7 cellular contexts compared by ENCODE assay signal in the genomic region with DNA sequence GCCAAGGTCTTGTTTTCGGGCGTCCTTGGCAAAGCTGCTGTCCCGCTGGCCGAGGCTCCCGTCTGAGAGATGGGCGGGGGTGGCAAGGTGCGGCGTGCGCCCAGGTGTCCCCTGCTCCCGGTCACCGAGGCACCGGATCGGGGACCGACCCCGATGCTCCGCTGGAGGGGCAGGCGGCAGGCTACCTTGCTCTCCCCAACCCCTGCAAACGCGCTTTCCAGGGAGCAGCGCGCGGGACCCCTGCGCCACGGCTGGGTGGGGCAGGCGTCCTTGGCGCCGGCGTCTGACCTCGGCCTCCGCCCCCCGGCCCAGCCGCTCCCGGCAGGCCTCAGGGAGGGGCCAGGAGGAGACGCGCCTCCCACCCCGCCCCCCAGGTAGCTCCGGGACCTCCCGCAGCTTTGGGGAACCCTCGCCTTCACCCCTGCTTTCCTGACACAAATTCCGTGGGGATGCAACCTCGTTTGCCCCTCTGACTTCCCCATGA. TPM values are rescaled to one million over a fixed set of nuclear protein-coding genes. Genes with fewer than 3 reads are reported as not detected.
A peak's percentile ranks its signal among the peaks of the same experiment; 100 is the strongest.
DNase-seq lines count a peak whose midpoint lies in the region; ATAC-seq, FAIRE-seq and TF ChIP-seq lines count a peak whose summit lies in the region.

No MANE protein-coding gene starts in this region.

- DNase-seq in H7, result peak; percentile 90
- DNase-seq in SJSA1 (ENCODE audit: low read depth in 1 of 2, low spot score in 2 of 2), result peak in 1 of 2 experiments; percentile 44
- DNase-seq in progenitor cell of endocrine pancreas (ENCODE audit: low spot score, unreplicated experiment), result peak; percentile 29
- DNase-seq in A172 (ENCODE audit: low spot score), result no peak
- DNase-seq in urothelium cell line (ENCODE audit: low spot score), result no peak

- ATAC-seq in esophagus mucosa, result peak; percentile 54
- ATAC-seq in HG03354 (IDR thresholded peaks at IDR 0.05; ENCODE audit: poor library complexity, severe bottlenecking, unreplicated experiment), result no peak

- H3K4me3 ChIP-seq in H7 (ENCODE audit: insufficient read depth, low read depth, low read length) (peak overlapping the region; percentile 93), SJSA1 (peak overlapping the region; percentile 47)

- H3K4me1 Mint-ChIP-seq in progenitor cell of endocrine pancreas (ENCODE audit: low read depth), result peaks cover 14% of the 10 kb centered on the region

- H3K27me3 ChIP-seq in H7 (ENCODE audit: control insufficient read depth, insufficient read depth, low read length) (no peaks in the 10 kb centered on the region), SJSA1 (replicated peaks) (peaks cover 52% of the 10 kb centered on the region)

- H3K27me3 Mint-ChIP-seq in progenitor cell of endocrine pancreas, result peaks cover 33% of the 10 kb centered on the region

- no peak for FAIRE-seq in urothelium cell line (lab: Jason Lieb, UNC)

- peak overlapping the region; percentile 87 for H3K4me3 Mint-ChIP-seq in progenitor cell of endocrine pancreas (ENCODE audit: low read depth)

- H3K4me1 ChIP-seq in SJSA1 (replicated peaks), result peaks cover 17% of the 10 kb centered on the region

- peaks cover 9% of the 10 kb centered on the region for H3K9me3 ChIP-seq in SJSA1 (replicated peaks)

- H3K27ac ChIP-seq in SJSA1, result no peak overlapping the region

- H3K36me3 Mint-ChIP-seq in progenitor cell of endocrine pancreas (ENCODE audit: insufficient read depth), result no peaks in the 10 kb centered on the region

- H3K9me3 Mint-ChIP-seq in progenitor cell of endocrine pancreas (ENCODE audit: low read depth), result no peaks in the 10 kb centered on the region

- H3K36me3 ChIP-seq in H7 (replicated peaks; ENCODE audit: control insufficient read depth, insufficient read depth, low read length) (peaks cover 1% of the 10 kb centered on the region), SJSA1 (no peaks in the 10 kb centered on the region)

- no peak for TF ChIP-seq CTCF in progenitor cell of endocrine pancreas (IDR thresholded peaks at IDR 0.05; ENCODE audit: unreplicated experiment)

- peak overlapping the region; percentile 94 for H3K27ac Mint-ChIP-seq in progenitor cell of endocrine pancreas

RNA-seq across cellular contexts. Expression of a gene that starts 0.6 kb away (rescaled TPM):
- 32.0 and 36.5 TPM in 2 replicates for total RNA-seq in H7 (2014; rRNA removed; shearing (Covaris generic))
- total RNA-seq in SJSA1 (2014; rRNA removed; shearing (Covaris generic)), result 0.79 and 1.8 TPM in 2 replicates
- total RNA-seq in esophagus mucosa, result 16.5 TPM
- total RNA-seq in progenitor cell of endocrine pancreas, result 1.9 and 2.4 TPM in 2 replicates
- 0.17 and 0.33 TPM in 2 replicates for total RNA-seq in A172 (2014; rRNA removed; shearing (Covaris generic))

RNA-seq across cellular contexts. Expression of a gene that starts 16.9 kb away (rescaled TPM):
- total RNA-seq in H7 (2014; rRNA removed; shearing (Covaris generic)), result 38.2 and 51.3 TPM in 2 replicates
- total RNA-seq in SJSA1 (2014; rRNA removed; shearing (Covaris generic)), result 40.9 and 44.6 TPM in 2 replicates
- 71.5 TPM for total RNA-seq in esophagus mucosa
- 44.9 and 48.5 TPM in 2 replicates for total RNA-seq in progenitor cell of endocrine pancreas
- total RNA-seq in A172 (2014; rRNA removed; shearing (Covaris generic)), result 23.4 and 32.0 TPM in 2 replicates

RNA-seq across cellular contexts. Expression of a gene that starts 39.8 kb away (rescaled TPM):
- 254 and 275 TPM in 2 replicates for total RNA-seq in H7 (2014; rRNA removed; shearing (Covaris generic))
- total RNA-seq in SJSA1 (2014; rRNA removed; shearing (Covaris generic)), result 551 and 583 TPM in 2 replicates
- total RNA-seq in esophagus mucosa, result 179 TPM
- total RNA-seq in progenitor cell of endocrine pancreas, result 114 and 119 TPM in 2 replicates
- total RNA-seq in A172 (2014; rRNA removed; shearing (Covaris generic)), result 470 and 586 TPM in 2 replicates

Comparison
In these comparisons a context has a peak if more than half of its experiments do, and no peak if none do; other contexts are left out.
1. DNase-seq: peak in H7 (single experiment) and progenitor cell of endocrine pancreas (single experiment); none in A172 (single experiment) and urothelium cell line (single experiment).